ENCODE assay signal across 1 cellular context in genomic region chr19:49664171-49665070, GRCh38.
TF ChIP-seq lines count a peak whose summit lies in the region.

No MANE protein-coding gene starts in this region.

TF ChIP-seq in HepG2, 621 proteins besides CTCF, POLR2A, EP300 and RAD21 (continued from another document and continues in another):
- TF ChIP-seq GATA4 (IDR thresholded peaks at IDR 0.05; ENCODE audit: borderline replicate concordance, low read depth) (no peak), ZFX (CRISPR knock-in tag; IDR thresholded peaks at IDR 0.05; ENCODE audit: low read depth) (peak; percentile 88), THAP9 (CRISPR knock-in tag; IDR thresholded peaks at IDR 0.05; ENCODE audit: borderline replicate concordance) (no peak), CBFB (CRISPR knock-in tag; IDR thresholded peaks at IDR 0.05) (0 out of 2 replicates have a peak, but pooled peaks have one; percentile 38), SP1 (IDR thresholded peaks at IDR 0.05) (no peak), SP1 (CRISPR knock-in tag; IDR thresholded peaks at IDR 0.05) (peak; percentile 61), SCMH1 (CRISPR knock-in tag; IDR thresholded peaks at IDR 0.05; ENCODE audit: borderline replicate concordance) (no peak), PPARG (CRISPR knock-in tag; conservative IDR thresholded peaks at IDR 0.05) (0 out of 2 replicates have a peak, but pooled peaks have one; percentile 12), EHMT2 (IDR thresholded peaks at IDR 0.05; ENCODE audit: borderline replicate concordance, low read depth, low read length) (no peak), ZNF879 (CRISPR knock-in tag; IDR thresholded peaks at IDR 0.05) (0 out of 2 replicates have a peak, but pooled peaks have one; percentile 70), GABPA (IDR thresholded peaks at IDR 0.05; ENCODE audit: low read depth, low read length) (no peak; the same call in 1 of the 2 replicates), GABPA (CRISPR knock-in tag; IDR thresholded peaks at IDR 0.05; ENCODE audit: low read depth) (peak; percentile 43; the same call in 1 of the 2 replicates), TAF15 (IDR thresholded peaks at IDR 0.05; ENCODE audit: low read depth, low read length, poor library complexity, severe bottlenecking) (no peak), CBX5 (CRISPR knock-in tag; IDR thresholded peaks at IDR 0.05; ENCODE audit: borderline replicate concordance) (0 out of 2 replicates have a peak, but pooled peaks have one; percentile 42), GTF3A (CRISPR knock-in tag; conservative IDR thresholded peaks at IDR 0.05) (no peak), ZNF639 (CRISPR knock-in tag; conservative IDR thresholded peaks at IDR 0.05) (peak; percentile 53; the same call in 1 of the 2 replicates), ARNT2 (CRISPR knock-in tag; IDR thresholded peaks at IDR 0.05; ENCODE audit: low read depth) (0 out of 2 replicates have a peak, but pooled peaks have one; percentile 43), HIC2 (CRISPR knock-in tag; IDR thresholded peaks at IDR 0.05; ENCODE audit: low read depth) (no peak), CREB1 (IDR thresholded peaks at IDR 0.05) (no peak), CREB1 (CRISPR knock-in tag; IDR thresholded peaks at IDR 0.05) (no peak), ZNF431 (CRISPR knock-in tag; IDR thresholded peaks at IDR 0.05; ENCODE audit: borderline replicate concordance, low read depth) (no peak), ZNF44 (CRISPR knock-in tag; IDR thresholded peaks at IDR 0.05) (no peak), EED (CRISPR knock-in tag; IDR thresholded peaks at IDR 0.05) (no peak), ZNF460 (CRISPR knock-in tag; IDR thresholded peaks at IDR 0.05; ENCODE audit: borderline replicate concordance) (no peak), RBAK (CRISPR knock-in tag; IDR thresholded peaks at IDR 0.05) (no peak), DMAP1 (CRISPR knock-in tag; IDR thresholded peaks at IDR 0.05) (peak; percentile 46; the same call in 1 of the 2 replicates), ZNF570 (CRISPR knock-in tag; IDR thresholded peaks at IDR 0.05; ENCODE audit: borderline replicate concordance) (no peak), TBX3 (IDR thresholded peaks at IDR 0.05; ENCODE audit: borderline replicate concordance) (0 out of 2 replicates have a peak, but pooled peaks have one; percentile 7), HES4 (CRISPR knock-in tag; IDR thresholded peaks at IDR 0.05; ENCODE audit: borderline replicate concordance) (no peak), ATAD3A (CRISPR knock-in tag; IDR thresholded peaks at IDR 0.05) (no peak), REXO4 (CRISPR knock-in tag; IDR thresholded peaks at IDR 0.05; ENCODE audit: borderline replicate concordance) (no peak), BORCS8-MEF2B (CRISPR knock-in tag; IDR thresholded peaks at IDR 0.05) (no peak), ZNF549 (CRISPR knock-in tag; IDR thresholded peaks at IDR 0.05) (no peak), ZNF704 (CRISPR knock-in tag; IDR thresholded peaks at IDR 0.05; ENCODE audit: borderline replicate concordance) (no peak), NFE2L1 (CRISPR knock-in tag; IDR thresholded peaks at IDR 0.05; ENCODE audit: borderline replicate concordance) (no peak), KDM4B (CRISPR knock-in tag; IDR thresholded peaks at IDR 0.05) (no peak), KLF6 (CRISPR knock-in tag; IDR thresholded peaks at IDR 0.05) (no peak), RFXANK (CRISPR knock-in tag; IDR thresholded peaks at IDR 0.05) (no peak), ZNF207 (IDR thresholded peaks at IDR 0.05; ENCODE audit: borderline replicate concordance) (no peak), CERS6 (CRISPR knock-in tag; IDR thresholded peaks at IDR 0.05) (no peak), AKAP8 (CRISPR knock-in tag; IDR thresholded peaks at IDR 0.05) (no peak)
- TF ChIP-seq, protein P1, sequence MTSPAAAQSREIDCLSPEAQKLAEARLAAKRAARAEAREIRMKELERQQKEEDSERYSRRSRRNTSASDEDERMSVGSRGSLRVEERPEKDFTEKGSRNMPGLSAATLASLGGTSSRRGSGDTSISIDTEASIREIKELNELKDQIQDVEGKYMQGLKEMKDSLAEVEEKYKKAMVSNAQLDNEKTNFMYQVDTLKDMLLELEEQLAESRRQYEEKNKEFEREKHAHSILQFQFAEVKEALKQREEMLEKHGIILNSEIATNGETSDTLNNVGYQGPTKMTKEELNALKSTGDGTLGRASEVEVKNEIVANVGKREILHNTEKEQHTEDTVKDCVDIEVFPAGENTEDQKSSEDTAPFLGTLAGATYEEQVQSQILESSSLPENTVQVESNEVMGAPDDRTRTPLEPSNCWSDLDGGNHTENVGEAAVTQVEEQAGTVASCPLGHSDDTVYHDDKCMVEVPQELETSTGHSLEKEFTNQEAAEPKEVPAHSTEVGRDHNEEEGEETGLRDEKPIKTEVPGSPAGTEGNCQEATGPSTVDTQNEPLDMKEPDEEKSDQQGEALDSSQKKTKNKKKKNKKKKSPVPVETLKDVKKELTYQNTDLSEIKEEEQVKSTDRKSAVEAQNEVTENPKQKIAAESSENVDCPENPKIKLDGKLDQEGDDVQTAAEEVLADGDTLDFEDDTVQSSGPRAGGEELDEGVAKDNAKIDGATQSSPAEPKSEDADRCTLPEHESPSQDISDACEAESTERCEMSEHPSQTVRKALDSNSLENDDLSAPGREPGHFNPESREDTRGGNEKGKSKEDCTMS (CRISPR knock-in tag; conservative IDR thresholded peaks at IDR 0.05), result no peak
- TF ChIP-seq, protein P2, sequence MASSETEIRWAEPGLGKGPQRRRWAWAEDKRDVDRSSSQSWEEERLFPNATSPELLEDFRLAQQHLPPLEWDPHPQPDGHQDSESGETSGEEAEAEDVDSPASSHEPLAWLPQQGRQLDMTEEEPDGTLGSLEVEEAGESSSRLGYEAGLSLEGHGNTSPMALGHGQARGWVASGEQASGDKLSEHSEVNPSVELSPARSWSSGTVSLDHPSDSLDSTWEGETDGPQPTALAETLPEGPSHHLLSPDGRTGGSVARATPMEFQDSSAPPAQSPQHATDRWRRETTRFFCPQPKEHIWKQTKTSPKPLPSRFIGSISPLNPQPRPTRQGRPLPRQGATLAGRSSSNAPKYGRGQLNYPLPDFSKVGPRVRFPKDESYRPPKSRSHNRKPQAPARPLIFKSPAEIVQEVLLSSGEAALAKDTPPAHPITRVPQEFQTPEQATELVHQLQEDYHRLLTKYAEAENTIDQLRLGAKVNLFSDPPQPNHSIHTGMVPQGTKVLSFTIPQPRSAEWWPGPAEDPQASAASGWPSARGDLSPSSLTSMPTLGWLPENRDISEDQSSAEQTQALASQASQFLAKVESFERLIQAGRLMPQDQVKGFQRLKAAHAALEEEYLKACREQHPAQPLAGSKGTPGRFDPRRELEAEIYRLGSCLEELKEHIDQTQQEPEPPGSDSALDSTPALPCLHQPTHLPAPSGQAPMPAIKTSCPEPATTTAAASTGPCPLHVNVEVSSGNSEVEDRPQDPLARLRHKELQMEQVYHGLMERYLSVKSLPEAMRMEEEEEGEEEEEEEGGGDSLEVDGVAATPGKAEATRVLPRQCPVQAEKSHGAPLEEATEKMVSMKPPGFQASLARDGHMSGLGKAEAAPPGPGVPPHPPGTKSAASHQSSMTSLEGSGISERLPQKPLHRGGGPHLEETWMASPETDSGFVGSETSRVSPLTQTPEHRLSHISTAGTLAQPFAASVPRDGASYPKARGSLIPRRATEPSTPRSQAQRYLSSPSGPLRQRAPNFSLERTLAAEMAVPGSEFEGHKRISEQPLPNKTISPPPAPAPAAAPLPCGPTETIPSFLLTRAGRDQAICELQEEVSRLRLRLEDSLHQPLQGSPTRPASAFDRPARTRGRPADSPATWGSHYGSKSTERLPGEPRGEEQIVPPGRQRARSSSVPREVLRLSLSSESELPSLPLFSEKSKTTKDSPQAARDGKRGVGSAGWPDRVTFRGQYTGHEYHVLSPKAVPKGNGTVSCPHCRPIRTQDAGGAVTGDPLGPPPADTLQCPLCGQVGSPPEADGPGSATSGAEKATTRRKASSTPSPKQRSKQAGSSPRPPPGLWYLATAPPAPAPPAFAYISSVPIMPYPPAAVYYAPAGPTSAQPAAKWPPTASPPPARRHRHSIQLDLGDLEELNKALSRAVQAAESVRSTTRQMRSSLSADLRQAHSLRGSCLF (CRISPR knock-in tag; IDR thresholded peaks at IDR 0.05; ENCODE audit: borderline replicate concordance), result no peak
- TF ChIP-seq, protein P3, sequence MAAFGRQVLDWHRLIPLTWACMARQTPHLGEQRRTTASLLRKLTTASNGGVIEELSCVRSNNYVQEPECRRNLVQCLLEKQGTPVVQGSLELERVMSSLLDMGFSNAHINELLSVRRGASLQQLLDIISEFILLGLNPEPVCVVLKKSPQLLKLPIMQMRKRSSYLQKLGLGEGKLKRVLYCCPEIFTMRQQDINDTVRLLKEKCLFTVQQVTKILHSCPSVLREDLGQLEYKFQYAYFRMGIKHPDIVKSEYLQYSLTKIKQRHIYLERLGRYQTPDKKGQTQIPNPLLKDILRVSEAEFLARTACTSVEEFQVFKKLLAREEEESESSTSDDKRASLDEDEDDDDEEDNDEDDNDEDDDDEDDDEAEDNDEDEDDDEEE (CRISPR knock-in tag; IDR thresholded peaks at IDR 0.05), result no peak
- TF ChIP-seq, protein P4, sequence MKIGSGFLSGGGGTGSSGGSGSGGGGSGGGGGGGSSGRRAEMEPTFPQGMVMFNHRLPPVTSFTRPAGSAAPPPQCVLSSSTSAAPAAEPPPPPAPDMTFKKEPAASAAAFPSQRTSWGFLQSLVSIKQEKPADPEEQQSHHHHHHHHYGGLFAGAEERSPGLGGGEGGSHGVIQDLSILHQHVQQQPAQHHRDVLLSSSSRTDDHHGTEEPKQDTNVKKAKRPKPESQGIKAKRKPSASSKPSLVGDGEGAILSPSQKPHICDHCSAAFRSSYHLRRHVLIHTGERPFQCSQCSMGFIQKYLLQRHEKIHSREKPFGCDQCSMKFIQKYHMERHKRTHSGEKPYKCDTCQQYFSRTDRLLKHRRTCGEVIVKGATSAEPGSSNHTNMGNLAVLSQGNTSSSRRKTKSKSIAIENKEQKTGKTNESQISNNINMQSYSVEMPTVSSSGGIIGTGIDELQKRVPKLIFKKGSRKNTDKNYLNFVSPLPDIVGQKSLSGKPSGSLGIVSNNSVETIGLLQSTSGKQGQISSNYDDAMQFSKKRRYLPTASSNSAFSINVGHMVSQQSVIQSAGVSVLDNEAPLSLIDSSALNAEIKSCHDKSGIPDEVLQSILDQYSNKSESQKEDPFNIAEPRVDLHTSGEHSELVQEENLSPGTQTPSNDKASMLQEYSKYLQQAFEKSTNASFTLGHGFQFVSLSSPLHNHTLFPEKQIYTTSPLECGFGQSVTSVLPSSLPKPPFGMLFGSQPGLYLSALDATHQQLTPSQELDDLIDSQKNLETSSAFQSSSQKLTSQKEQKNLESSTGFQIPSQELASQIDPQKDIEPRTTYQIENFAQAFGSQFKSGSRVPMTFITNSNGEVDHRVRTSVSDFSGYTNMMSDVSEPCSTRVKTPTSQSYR (CRISPR knock-in tag; IDR thresholded peaks at IDR 0.05; ENCODE audit: borderline replicate concordance), result no peak
